Comparison of ENCODE assay signal across 18 cellular contexts in the genomic region with DNA sequence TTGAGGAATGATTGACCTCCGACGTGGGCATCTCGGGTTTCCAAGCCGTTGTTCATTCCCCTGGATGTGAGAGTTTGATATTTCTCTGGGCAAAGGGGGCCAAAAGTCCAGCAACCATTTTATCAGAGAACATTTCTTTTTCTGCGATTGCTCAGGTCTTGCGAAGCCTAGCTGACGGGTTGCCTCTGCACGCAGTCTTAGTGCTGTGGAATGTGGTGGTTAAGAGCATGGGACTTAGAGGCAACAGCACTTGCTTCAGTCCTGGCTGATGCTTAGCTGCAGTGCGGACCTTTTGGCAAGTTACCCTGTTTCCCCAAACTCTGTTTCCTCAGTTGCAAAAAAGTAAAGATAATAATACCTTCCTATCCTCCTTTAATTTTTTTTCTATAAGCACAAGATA. TPM values are rescaled to one million over a fixed set of nuclear protein-coding genes. Genes with fewer than 3 reads are reported as not detected.
"Had no signal": no experiment of that assay in that cellular context is flagged by ENCODE, and none has a peak within 500 bp of the region (broad histone marks: within the 10 kb centered on the region; RNA-seq: fewer than 3 reads in every experiment).

No MANE protein-coding gene starts in this region.

- H3K36me3 Mint-ChIP-seq: activated naive CD8-positive, alpha-beta T cell had no signal

- H3K4me3 Mint-ChIP-seq: activated naive CD8-positive, alpha-beta T cell; activated T-cell treated with anti-CD3 and anti-CD28 coated beads, Interleukin-2, amount 50 U/mL, for 24 hours; nephron had no signal

- ATAC-seq: foreskin keratinocyte, heart left ventricle had no signal

- DNase-seq: activated CD4-positive, alpha-beta T cell treated with anti-CD3 and anti-CD28 coated beads, Interleukin-2, amount 50 U/mL, for 4 hours; activated effector memory CD4-positive, alpha-beta T cell treated with Interleukin-2 at 50 U/mL for 16 hours; activated T-cell treated with anti-CD3 and anti-CD28 coated beads, Interleukin-2, amount 50 U/mL, for 24 hours; aorta; caudate nucleus; cortex of kidney; erythroblast; foreskin keratinocyte; heart left ventricle; kidney; left ventricle myocardium inferior; mesendoderm; ovary; stomach; T-helper 2 cell had no signal

- H3K27me3 ChIP-seq: foreskin keratinocyte, heart left ventricle, ovary, vagina had no signal

- H3K4me1 ChIP-seq: heart left ventricle, left ventricle myocardium inferior, stomach, vagina had no signal

- H3K36me3 ChIP-seq: left ventricle myocardium inferior, ovary, stomach, vagina had no signal

- H3K27ac ChIP-seq: foreskin keratinocyte, heart left ventricle, left ventricle myocardium inferior, ovary, stomach, vagina had no signal

- H3K9me3 Mint-ChIP-seq: activated T-cell treated with anti-CD3 and anti-CD28 coated beads, Interleukin-2, amount 50 U/mL, for 24 hours; nephron had no signal

- H3K4me3 ChIP-seq: heart left ventricle, left ventricle myocardium inferior, ovary, stomach, vagina had no signal

- H3K27ac Mint-ChIP-seq: activated naive CD8-positive, alpha-beta T cell; activated T-cell treated with anti-CD3 and anti-CD28 coated beads, Interleukin-2, amount 50 U/mL, for 24 hours; nephron had no signal

- H3K9me3 ChIP-seq: heart left ventricle, left ventricle myocardium inferior, ovary, stomach, vagina had no signal

RNA-seq across cellular contexts. Expression of gene GCG, which starts 46.2 kb away (rescaled TPM):
- total RNA-seq: foreskin keratinocyte, heart left ventricle, kidney, left ventricle myocardium inferior, vagina had no signal
- polyA plus RNA-seq: foreskin keratinocyte, heart left ventricle, ovary had no signal
